In genomic region chr4:124887738-124888137, GRCh38 we compare ENCODE assay signal across 18 cellular contexts.
"Had no signal": no experiment of that assay in that cellular context is flagged by ENCODE, and none has a peak within 500 bp of the region (broad histone marks: within the 10 kb centered on the region; RNA-seq: fewer than 3 reads in every experiment).

No MANE protein-coding gene starts in this region.

- ATAC-seq: effector memory CD8-positive, alpha-beta T cell; foreskin keratinocyte; gastroesophageal sphincter; heart left ventricle; left cardiac atrium; left lung; left ventricle myocardium superior; lower lobe of right lung; naive thymus-derived CD4-positive, alpha-beta T cell; natural killer cell had no signal

- H3K79me2 ChIP-seq: hepatocyte had no signal

- H3K4me2 ChIP-seq: hepatocyte had no signal

- H3K27ac ChIP-seq: colonic mucosa, esophagus muscularis mucosa, foreskin keratinocyte, gastroesophageal sphincter, heart left ventricle, hepatocyte, left lung, lower lobe of right lung had no signal

- H3K9me3 ChIP-seq: colonic mucosa, esophagus muscularis mucosa, gastroesophageal sphincter, heart left ventricle, left lung, lower lobe of right lung had no signal

- H3K27me3 ChIP-seq: colonic mucosa, esophagus muscularis mucosa, foreskin keratinocyte, gastroesophageal sphincter, heart left ventricle, hepatocyte, left lung had no signal

- DNase-seq: colonic mucosa; cortex of kidney; effector CD8-positive, alpha-beta T cell; effector memory CD8-positive, alpha-beta T cell; endodermal cell; foreskin keratinocyte; heart left ventricle; hypothalamus; left cardiac atrium; left lung; left ventricle myocardium superior; lower lobe of right lung; mesenchymal stem cell; naive thymus-derived CD4-positive, alpha-beta T cell; natural killer cell had no signal

- H2AFZ ChIP-seq: hepatocyte had no signal

- H3K36me3 ChIP-seq: colonic mucosa, esophagus muscularis mucosa, gastroesophageal sphincter, heart left ventricle, left lung, lower lobe of right lung had no signal

- H3K4me3 ChIP-seq: colonic mucosa, esophagus muscularis mucosa, gastroesophageal sphincter, heart left ventricle, hepatocyte, left lung, lower lobe of right lung had no signal

- H3K4me1 ChIP-seq: colonic mucosa, esophagus muscularis mucosa, foreskin keratinocyte, gastroesophageal sphincter, heart left ventricle, left lung, lower lobe of right lung had no signal
